1 cellular context compared by ENCODE assay signal in the genomic region with DNA sequence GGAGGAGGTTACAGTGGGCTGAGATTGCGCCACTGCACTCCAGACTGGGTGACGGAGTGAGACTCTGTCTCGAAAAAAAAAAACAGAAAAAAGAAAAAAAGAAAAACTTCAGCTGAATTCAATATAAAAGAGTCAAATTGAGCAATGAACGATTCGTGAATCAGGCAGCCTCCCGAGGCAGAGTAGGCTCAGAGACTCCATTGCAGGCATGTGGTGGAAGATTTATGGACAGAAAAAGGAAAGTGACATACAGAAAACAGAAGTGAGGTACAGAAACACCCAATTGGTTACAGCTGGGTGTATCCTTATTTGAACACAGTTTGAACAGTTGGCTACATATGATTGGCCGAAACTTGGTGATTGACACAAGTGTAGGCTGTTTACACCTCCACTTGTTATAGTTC.
A peak's percentile ranks its signal among the peaks of the same experiment; 100 is the strongest.
TF ChIP-seq lines count a peak whose summit lies in the region.

No MANE protein-coding gene starts in this region.

TF ChIP-seq in K562, 482 proteins besides CTCF, POLR2A, EP300 and RAD21:
- TF ChIP-seq ZNF146 (CRISPR knock-in tag; IDR thresholded peaks at IDR 0.05; ENCODE audit: unreplicated experiment), result no peak
- TF ChIP-seq CEBPG (CRISPR knock-in tag; IDR thresholded peaks at IDR 0.05), result no peak
- 0 out of 4 replicates have a peak, but pooled peaks have one; percentile 27 to 28 for TF ChIP-seq CEBPG (tag; conservative IDR thresholded peaks at IDR 0.05 in 1 of 2, IDR thresholded peaks at IDR 0.05 in 1 of 2)
- TF ChIP-seq CEBPB (tag; IDR thresholded peaks at IDR 0.05), result 0 out of 2 replicates have a peak, but pooled peaks have one; percentile 33
- TF ChIP-seq, protein P1, sequence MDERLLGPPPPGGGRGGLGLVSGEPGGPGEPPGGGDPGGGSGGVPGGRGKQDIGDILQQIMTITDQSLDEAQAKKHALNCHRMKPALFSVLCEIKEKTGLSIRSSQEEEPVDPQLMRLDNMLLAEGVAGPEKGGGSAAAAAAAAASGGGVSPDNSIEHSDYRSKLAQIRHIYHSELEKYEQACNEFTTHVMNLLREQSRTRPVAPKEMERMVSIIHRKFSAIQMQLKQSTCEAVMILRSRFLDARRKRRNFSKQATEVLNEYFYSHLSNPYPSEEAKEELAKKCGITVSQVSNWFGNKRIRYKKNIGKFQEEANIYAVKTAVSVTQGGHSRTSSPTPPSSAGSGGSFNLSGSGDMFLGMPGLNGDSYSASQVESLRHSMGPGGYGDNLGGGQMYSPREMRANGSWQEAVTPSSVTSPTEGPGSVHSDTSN (CRISPR knock-in tag; IDR thresholded peaks at IDR 0.05; ENCODE audit: low read depth), result no peak
- TF ChIP-seq, protein P1 (tag; conservative IDR thresholded peaks at IDR 0.05; ENCODE audit: low read depth), result peak; percentile 93
- TF ChIP-seq, protein P2, sequence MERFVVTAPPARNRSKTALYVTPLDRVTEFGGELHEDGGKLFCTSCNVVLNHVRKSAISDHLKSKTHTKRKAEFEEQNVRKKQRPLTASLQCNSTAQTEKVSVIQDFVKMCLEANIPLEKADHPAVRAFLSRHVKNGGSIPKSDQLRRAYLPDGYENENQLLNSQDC (CRISPR knock-in tag; IDR thresholded peaks at IDR 0.05), result no peak
- TF ChIP-seq FOSL1 (tag; conservative IDR thresholded peaks at IDR 0.05), result no peak
- TF ChIP-seq GTF2F1 (IDR thresholded peaks at IDR 0.05; ENCODE audit: low read depth, low read length), result no peak
- TF ChIP-seq BRD9 (IDR thresholded peaks at IDR 0.05; ENCODE audit: low read depth, partially characterized antibody), result no peak
- TF ChIP-seq, protein P3, sequence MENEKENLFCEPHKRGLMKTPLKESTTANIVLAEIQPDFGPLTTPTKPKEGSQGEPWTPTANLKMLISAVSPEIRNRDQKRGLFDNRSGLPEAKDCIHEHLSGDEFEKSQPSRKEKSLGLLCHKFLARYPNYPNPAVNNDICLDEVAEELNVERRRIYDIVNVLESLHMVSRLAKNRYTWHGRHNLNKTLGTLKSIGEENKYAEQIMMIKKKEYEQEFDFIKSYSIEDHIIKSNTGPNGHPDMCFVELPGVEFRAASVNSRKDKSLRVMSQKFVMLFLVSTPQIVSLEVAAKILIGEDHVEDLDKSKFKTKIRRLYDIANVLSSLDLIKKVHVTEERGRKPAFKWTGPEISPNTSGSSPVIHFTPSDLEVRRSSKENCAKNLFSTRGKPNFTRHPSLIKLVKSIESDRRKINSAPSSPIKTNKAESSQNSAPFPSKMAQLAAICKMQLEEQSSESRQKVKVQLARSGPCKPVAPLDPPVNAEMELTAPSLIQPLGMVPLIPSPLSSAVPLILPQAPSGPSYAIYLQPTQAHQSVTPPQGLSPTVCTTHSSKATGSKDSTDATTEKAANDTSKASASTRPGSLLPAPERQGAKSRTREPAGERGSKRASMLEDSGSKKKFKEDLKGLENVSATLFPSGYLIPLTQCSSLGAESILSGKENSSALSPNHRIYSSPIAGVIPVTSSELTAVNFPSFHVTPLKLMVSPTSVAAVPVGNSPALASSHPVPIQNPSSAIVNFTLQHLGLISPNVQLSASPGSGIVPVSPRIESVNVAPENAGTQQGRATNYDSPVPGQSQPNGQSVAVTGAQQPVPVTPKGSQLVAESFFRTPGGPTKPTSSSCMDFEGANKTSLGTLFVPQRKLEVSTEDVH (IDR thresholded peaks at IDR 0.05; ENCODE audit: low read depth, partially characterized antibody), result no peak
- TF ChIP-seq, protein P4, sequence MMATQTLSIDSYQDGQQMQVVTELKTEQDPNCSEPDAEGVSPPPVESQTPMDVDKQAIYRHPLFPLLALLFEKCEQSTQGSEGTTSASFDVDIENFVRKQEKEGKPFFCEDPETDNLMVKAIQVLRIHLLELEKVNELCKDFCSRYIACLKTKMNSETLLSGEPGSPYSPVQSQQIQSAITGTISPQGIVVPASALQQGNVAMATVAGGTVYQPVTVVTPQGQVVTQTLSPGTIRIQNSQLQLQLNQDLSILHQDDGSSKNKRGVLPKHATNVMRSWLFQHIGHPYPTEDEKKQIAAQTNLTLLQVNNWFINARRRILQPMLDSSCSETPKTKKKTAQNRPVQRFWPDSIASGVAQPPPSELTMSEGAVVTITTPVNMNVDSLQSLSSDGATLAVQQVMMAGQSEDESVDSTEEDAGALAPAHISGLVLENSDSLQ (IDR thresholded peaks at IDR 0.05), result peak; percentile 93
- TF ChIP-seq HLTF (IDR thresholded peaks at IDR 0.05), result no peak
- TF ChIP-seq, protein P5, sequence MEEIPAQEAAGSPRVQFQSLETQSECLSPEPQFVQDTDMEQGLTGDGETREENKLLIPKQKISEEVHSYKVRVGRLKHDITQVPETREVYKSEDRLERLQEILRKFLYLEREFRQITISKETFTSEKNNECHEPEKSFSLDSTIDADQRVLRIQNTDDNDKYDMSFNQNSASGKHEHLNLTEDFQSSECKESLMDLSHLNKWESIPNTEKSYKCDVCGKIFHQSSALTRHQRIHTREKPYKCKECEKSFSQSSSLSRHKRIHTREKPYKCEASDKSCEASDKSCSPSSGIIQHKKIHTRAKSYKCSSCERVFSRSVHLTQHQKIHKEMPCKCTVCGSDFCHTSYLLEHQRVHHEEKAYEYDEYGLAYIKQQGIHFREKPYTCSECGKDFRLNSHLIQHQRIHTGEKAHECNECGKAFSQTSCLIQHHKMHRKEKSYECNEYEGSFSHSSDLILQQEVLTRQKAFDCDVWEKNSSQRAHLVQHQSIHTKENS (CRISPR knock-in tag; IDR thresholded peaks at IDR 0.05), result no peak
- peak; percentile 82 for TF ChIP-seq MEIS2 (IDR thresholded peaks at IDR 0.05; ENCODE audit: partially characterized antibody)
- TF ChIP-seq, protein P6, sequence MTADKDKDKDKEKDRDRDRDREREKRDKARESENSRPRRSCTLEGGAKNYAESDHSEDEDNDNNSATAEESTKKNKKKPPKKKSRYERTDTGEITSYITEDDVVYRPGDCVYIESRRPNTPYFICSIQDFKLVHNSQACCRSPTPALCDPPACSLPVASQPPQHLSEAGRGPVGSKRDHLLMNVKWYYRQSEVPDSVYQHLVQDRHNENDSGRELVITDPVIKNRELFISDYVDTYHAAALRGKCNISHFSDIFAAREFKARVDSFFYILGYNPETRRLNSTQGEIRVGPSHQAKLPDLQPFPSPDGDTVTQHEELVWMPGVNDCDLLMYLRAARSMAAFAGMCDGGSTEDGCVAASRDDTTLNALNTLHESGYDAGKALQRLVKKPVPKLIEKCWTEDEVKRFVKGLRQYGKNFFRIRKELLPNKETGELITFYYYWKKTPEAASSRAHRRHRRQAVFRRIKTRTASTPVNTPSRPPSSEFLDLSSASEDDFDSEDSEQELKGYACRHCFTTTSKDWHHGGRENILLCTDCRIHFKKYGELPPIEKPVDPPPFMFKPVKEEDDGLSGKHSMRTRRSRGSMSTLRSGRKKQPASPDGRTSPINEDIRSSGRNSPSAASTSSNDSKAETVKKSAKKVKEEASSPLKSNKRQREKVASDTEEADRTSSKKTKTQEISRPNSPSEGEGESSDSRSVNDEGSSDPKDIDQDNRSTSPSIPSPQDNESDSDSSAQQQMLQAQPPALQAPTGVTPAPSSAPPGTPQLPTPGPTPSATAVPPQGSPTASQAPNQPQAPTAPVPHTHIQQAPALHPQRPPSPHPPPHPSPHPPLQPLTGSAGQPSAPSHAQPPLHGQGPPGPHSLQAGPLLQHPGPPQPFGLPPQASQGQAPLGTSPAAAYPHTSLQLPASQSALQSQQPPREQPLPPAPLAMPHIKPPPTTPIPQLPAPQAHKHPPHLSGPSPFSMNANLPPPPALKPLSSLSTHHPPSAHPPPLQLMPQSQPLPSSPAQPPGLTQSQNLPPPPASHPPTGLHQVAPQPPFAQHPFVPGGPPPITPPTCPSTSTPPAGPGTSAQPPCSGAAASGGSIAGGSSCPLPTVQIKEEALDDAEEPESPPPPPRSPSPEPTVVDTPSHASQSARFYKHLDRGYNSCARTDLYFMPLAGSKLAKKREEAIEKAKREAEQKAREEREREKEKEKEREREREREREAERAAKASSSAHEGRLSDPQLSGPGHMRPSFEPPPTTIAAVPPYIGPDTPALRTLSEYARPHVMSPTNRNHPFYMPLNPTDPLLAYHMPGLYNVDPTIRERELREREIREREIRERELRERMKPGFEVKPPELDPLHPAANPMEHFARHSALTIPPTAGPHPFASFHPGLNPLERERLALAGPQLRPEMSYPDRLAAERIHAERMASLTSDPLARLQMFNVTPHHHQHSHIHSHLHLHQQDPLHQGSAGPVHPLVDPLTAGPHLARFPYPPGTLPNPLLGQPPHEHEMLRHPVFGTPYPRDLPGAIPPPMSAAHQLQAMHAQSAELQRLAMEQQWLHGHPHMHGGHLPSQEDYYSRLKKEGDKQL (CRISPR knock-in tag; IDR thresholded peaks at IDR 0.05; ENCODE audit: borderline replicate concordance), result no peak
- no peak for TF ChIP-seq PCBP1 (IDR thresholded peaks at IDR 0.05; ENCODE audit: low read depth, low read length, poor library complexity, severe bottlenecking)
- no peak for TF ChIP-seq HNRNPLL (IDR thresholded peaks at IDR 0.05; ENCODE audit: low read depth, low read length, poor library complexity, severe bottlenecking)
- no peak for TF ChIP-seq FOXA1 (IDR thresholded peaks at IDR 0.05; ENCODE audit: borderline replicate concordance)
- TF ChIP-seq KLF1 (tag; IDR thresholded peaks at IDR 0.05), result no peak
- TF ChIP-seq, protein P7, sequence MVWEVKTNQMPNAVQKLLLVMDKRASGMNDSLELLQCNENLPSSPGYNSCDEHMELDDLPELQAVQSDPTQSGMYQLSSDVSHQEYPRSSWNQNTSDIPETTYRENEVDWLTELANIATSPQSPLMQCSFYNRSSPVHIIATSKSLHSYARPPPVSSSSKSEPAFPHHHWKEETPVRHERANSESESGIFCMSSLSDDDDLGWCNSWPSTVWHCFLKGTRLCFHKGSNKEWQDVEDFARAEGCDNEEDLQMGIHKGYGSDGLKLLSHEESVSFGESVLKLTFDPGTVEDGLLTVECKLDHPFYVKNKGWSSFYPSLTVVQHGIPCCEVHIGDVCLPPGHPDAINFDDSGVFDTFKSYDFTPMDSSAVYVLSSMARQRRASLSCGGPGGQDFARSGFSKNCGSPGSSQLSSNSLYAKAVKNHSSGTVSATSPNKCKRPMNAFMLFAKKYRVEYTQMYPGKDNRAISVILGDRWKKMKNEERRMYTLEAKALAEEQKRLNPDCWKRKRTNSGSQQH (CRISPR knock-in tag; IDR thresholded peaks at IDR 0.05), result no peak
- no peak for TF ChIP-seq BRD4 (IDR thresholded peaks at IDR 0.05)
- TF ChIP-seq TRIM28 (IDR thresholded peaks at IDR 0.05), result no peak
- TF ChIP-seq RNF2 (IDR thresholded peaks at IDR 0.05), result no peak
- TF ChIP-seq, protein P8, sequence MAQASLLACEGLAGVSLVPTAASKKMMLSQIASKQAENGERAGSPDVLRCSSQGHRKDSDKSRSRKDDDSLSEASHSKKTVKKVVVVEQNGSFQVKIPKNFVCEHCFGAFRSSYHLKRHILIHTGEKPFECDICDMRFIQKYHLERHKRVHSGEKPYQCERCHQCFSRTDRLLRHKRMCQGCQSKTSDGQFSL (CRISPR knock-in tag; IDR thresholded peaks at IDR 0.05), result no peak
- TF ChIP-seq, protein P8 (tag; IDR thresholded peaks at IDR 0.05), result no peak
